In the genomic region with DNA sequence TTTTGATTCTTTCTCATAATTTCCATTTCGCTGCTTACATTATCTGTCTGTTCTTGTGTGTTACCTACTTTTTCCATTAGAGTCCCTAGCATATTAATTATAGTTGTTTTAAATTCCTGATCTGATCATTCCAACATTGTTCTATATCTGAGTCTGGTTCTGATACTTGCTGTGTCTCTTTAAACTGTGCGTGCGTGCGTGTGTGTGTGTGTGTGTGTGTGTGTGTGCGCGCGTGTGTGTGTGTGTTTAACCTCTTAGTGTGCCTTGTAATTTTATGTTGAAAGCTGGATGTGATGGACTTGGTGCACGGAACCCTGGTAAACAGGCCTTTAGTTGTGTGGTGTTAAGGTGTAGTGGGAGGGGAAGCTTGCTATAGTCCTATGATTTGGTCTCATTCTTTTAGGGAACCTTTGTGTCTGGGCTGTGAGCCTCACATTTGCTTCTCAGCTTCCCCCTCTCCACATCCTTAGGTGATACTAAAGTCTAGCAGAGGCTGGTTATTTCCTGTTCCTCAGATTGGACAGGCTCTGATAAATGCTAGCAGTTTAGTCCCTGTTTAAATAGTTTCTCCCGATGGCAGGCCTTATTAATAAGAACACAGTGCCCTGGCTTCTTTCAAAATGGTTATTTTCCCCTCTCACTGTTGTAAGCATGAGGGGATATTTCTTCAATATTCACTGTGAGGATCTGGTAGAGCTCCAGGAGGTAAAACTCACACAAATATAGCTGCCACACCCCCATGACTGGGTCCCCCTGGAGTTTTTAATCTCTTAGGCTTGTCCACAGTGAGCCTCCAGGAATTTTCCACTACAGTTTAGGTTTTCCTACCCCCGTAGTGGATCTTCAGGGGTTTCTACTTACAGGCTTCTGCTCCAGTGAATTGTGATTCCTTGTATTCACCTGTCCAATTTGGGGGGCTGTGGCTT, we compare ENCODE assay signal across 9 cellular contexts.
DNase-seq lines count a peak whose midpoint lies in the region; ATAC-seq and TF ChIP-seq lines count a peak whose summit lies in the region.
"Had no signal": no experiment of that assay in that cellular context is flagged by ENCODE, and none has a peak within 500 bp of the region (broad histone marks: within the 10 kb centered on the region; RNA-seq: fewer than 3 reads in every experiment).

No MANE protein-coding gene starts in this region.

- peak; percentile 42 for DNase-seq in activated CD8-positive, alpha-beta memory T cell treated with anti-CD3 and anti-CD28 coated beads for 24 hours
- DNase-seq in activated CD8-positive, alpha-beta memory T cell treated with anti-CD3 and anti-CD28 coated beads, Interleukin-2, amount 50 U/mL, for 48 hours = no peak
- no peak for DNase-seq in RWPE2 (ENCODE audit: low spot score)
- peak; percentile 26 for DNase-seq in stomach
- DNase-seq in omental fat pad (ENCODE audit: low spot score) = no peak
- no peak for DNase-seq in NCI-H187 treated with DMSO at 0.1 percent for 48 hours (lab: John Stamatoyannopoulos, UW)
- DNase-seq: CD4-positive, CD25-positive, alpha-beta regulatory T cell had no signal

- TF ChIP-seq EP300 in gastroesophageal sphincter (IDR thresholded peaks at IDR 0.05) = no peak
- TF ChIP-seq EP300 in stomach (IDR thresholded peaks at IDR 0.05) = no peak

- H3K36me3 ChIP-seq in RWPE2 (ENCODE audit: low read depth) = peaks cover 5% of the 10 kb centered on the region; the same call in 1 of the 2 replicates
- H3K36me3 ChIP-seq in gastroesophageal sphincter = no peaks in the 10 kb centered on the region
- H3K36me3 ChIP-seq in stomach = peaks cover 0 to 5% (median 0%) of the 10 kb centered on the region in 4 donors

- no peak overlapping the region for H3K4me3 ChIP-seq in RWPE2 (ENCODE audit: severe bottlenecking)
- H3K4me3 ChIP-seq in gastroesophageal sphincter = peak overlapping the region in 1 of 2 donors; percentile 22
- peak overlapping the region; percentile 19 to 27 (median 22) for H3K4me3 ChIP-seq in stomach

- H3K4me1 ChIP-seq in RWPE2 (ENCODE audit: insufficient read depth, poor library complexity, severe bottlenecking) = peaks cover 15% of the 10 kb centered on the region
- peaks cover 4 to 75% (median 9%) of the 10 kb centered on the region in 3 donors for H3K4me1 ChIP-seq in gastroesophageal sphincter
- H3K4me1 ChIP-seq in stomach = peaks cover 11 to 60% (median 31%) of the 10 kb centered on the region in 4 donors

- H3K27me3 ChIP-seq in RWPE2 (ENCODE audit: insufficient read depth, poor library complexity, severe bottlenecking) (no peaks in the 10 kb centered on the region), gastroesophageal sphincter (no peaks in the 10 kb centered on the region), stomach (no peaks in the 10 kb centered on the region)

- TF ChIP-seq CTCF in RWPE2 (IDR thresholded peaks at IDR 0.05; ENCODE audit: poor library complexity, severe bottlenecking) (no peak), gastroesophageal sphincter (IDR thresholded peaks at IDR 0.05) (no peak), stomach (IDR thresholded peaks at IDR 0.05) (no peak), omental fat pad (IDR thresholded peaks at IDR 0.05) (no peak)

- ATAC-seq in RWPE2 (ENCODE audit: low read depth) (no peak), gastroesophageal sphincter (no peak), HG02571 (IDR thresholded peaks at IDR 0.05; ENCODE audit: unreplicated experiment) (no peak), omental fat pad (ENCODE audit: low FRiP score) (no peak)

- H3K9me3 ChIP-seq in RWPE2 (ENCODE audit: severe bottlenecking) (no peaks in the 10 kb centered on the region), gastroesophageal sphincter (no peaks in the 10 kb centered on the region), stomach (no peaks in the 10 kb centered on the region)

- TF ChIP-seq POLR2A in gastroesophageal sphincter (IDR thresholded peaks at IDR 0.05) = no peak
- TF ChIP-seq POLR2A in stomach (IDR thresholded peaks at IDR 0.05) = no peak

- H3K27ac ChIP-seq in RWPE2 (ENCODE audit: poor library complexity, severe bottlenecking) (peak overlapping the region; percentile 34), gastroesophageal sphincter (peak overlapping the region; percentile 15 to 70 (median 42)), stomach (peak overlapping the region; percentile 19 to 83 (median 78))

- intact Hi-C loops in stomach (cut with DNase I; ENCODE audit: low total_unique reads) = no loop called here

- WGBS in gastroesophageal sphincter (ENCODE audit: low coverage in 1 of 2), 2 donors = 79% methylated on average over 6 to 10 of the region's 10 CpGs
- WGBS in stomach, 5 donors = 32 to 61% (median 41%) methylated on average over 10 of the region's 10 CpGs

Comparison
In these comparisons a context has a peak if more than half of its experiments do, and no peak if none do; other contexts are left out.
1. DNase-seq: peak in activated CD8-positive, alpha-beta memory T cell treated with anti-CD3 and anti-CD28 coated beads for 24 hours (single experiment) and stomach (single experiment); none in activated CD8-positive, alpha-beta memory T cell treated with anti-CD3 and anti-CD28 coated beads, Interleukin-2, amount 50 U/mL, for 48 hours (single experiment), RWPE2 (single experiment), omental fat pad (single experiment) and NCI-H187 treated with DMSO at 0.1 percent for 48 hours (single experiment).
2. Peak in every context shown above with its lines, with median percentiles within 50 percentile points of each other: H3K27ac ChIP-seq.